ENCODE assay signal across 8 cellular contexts in the genomic region with DNA sequence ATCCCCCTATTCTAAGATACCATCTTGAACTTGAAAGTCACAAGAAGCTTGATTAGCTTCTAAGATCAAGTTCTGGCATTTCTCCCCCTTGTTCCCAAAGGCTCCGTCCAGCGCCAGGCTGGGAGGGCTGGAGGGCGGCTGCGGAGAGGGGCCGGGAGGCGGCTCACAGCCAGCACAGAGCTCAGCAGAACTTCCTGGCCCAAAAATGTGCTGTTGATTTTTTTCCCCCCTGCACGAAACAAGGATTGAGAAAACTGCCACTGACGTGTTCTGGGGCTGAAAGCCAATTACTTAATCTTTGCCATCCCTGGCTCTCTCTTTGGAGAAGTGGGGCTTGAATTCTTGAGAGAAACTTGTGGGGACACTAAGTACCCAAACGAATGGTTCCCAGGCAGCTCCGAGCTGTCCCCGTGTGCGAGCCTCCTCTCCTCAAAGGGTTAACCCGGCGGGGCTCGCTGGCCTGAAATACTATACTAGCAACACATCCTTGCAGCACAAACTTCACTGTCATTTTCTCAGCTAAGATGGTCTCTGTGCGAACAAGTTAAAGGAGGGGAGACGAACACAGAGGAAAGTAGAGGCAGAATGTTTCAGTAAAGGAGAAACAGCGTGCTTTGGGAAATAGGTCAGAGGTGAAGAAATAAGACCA. TPM values are rescaled to one million over a fixed set of nuclear protein-coding genes. Genes with fewer than 3 reads are reported as not detected.
DNase-seq lines count a peak whose midpoint lies in the region; ATAC-seq and TF ChIP-seq lines count a peak whose summit lies in the region.

No MANE protein-coding gene starts in this region.

- H3K9me3 Mint-ChIP-seq in Caco-2 (ENCODE audit: unreplicated experiment), result no peaks in the 10 kb centered on the region

- H3K27me3 Mint-ChIP-seq in Caco-2 (ENCODE audit: insufficient read depth, unreplicated experiment), result no peaks in the 10 kb centered on the region

- peak; percentile 58 to 59 for DNase-seq in Caco-2
- DNase-seq in T1000 (lab: John Stamatoyannopoulos, UW), result peak; percentile 56
- peak; percentile 16 for DNase-seq in stimulated activated CD4-positive, alpha-beta T cell treated with anti-CD3 and anti-CD28 coated beads, Interleukin-1b, Interleukin-23, amount 100 ng/mL, for 48 hours
- no peak for DNase-seq in NCI-H128 (lab: John Stamatoyannopoulos, UW; ENCODE audit: unreplicated experiment)

- peaks cover 22% of the 10 kb centered on the region for H3K4me1 ChIP-seq in Caco-2

- CTCF ChIA-PET in Caco-2 (lab: Charles Lee), result interaction anchor here (1.5 kb wide), 1 partner anchor 11 kb away, joined by 3 read pairs; no protein-coding TSS in a partner anchor

- peak overlapping the region; percentile 91 for H3K27ac Mint-ChIP-seq in Caco-2 (ENCODE audit: unreplicated experiment)

- H3K4me1 Mint-ChIP-seq in Caco-2 (ENCODE audit: low read depth, unreplicated experiment), result peaks cover 22% of the 10 kb centered on the region

- no peaks in the 10 kb centered on the region; the same call in 1 of the 2 replicates for H3K36me3 ChIP-seq in Caco-2 (ENCODE audit: control insufficient read depth, insufficient read depth, low read length)

- ATAC-seq in GM19452 (IDR thresholded peaks at IDR 0.05; ENCODE audit: unreplicated experiment) (peak; percentile 43), HG03457 (IDR thresholded peaks at IDR 0.05; ENCODE audit: unreplicated experiment) (peak; percentile 35)

- POLR2A ChIA-PET in Caco-2 (lab: Charles Lee), result interaction anchor here (0.7 to 1.0 kb wide), 2 partner anchors 11 to 346 kb away, joined by 4 to 5 read pairs; no protein-coding TSS in a partner anchor

- H3K27me3 ChIP-seq in Caco-2 (replicated peaks; ENCODE audit: control insufficient read depth, insufficient read depth, low read length) (no peaks in the 10 kb centered on the region), layer of hippocampus (ENCODE audit: control insufficient read depth, insufficient read depth, low read length) (no peaks in the 10 kb centered on the region)

- BruUV-seq in Caco-2 (replicated peaks; lab: Mats Ljungman, UMichigan), result TSS peak; percentile 65

- H3K9me3 ChIP-seq in Caco-2, result no peaks in the 10 kb centered on the region

- H3K4me3 Mint-ChIP-seq in Caco-2 (ENCODE audit: unreplicated experiment), result peak overlapping the region; percentile 90

- H3K36me3 Mint-ChIP-seq in Caco-2 (ENCODE audit: insufficient read depth, unreplicated experiment), result peaks cover 13% of the 10 kb centered on the region

- H3K27ac ChIP-seq in cingulate gyrus (ENCODE audit: low read depth, low read length) (peak overlapping the region; percentile 92), layer of hippocampus (ENCODE audit: low read depth, low read length) (peak overlapping the region; percentile 88)

- no peak for TF ChIP-seq CTCF in Caco-2 (IDR thresholded peaks at IDR 0.05; ENCODE audit: insufficient read depth in 1 of 2, low read depth in 1 of 2, low read length in 1 of 2, severe bottlenecking in 1 of 2, unreplicated experiment in 1 of 2)

- intact Hi-C loops in Caco-2 (cut with micrococcal nuclease; ENCODE audit: unreplicated experiment), result loop anchor here (1.0 to 2.0 kb wide), 4 partner anchors 12 to 122 kb away; partner anchors contain the start of gene REV3L

- peak overlapping the region; percentile 46 for H3K4me3 ChIP-seq in Caco-2 (ENCODE audit: low read depth, low read length)

RNA-seq across cellular contexts. Expression of gene TRAF3IP2, which starts 0.5 kb away (rescaled TPM):
- total RNA-seq in Caco-2 (2022), result 14.9 and 16.2 TPM in 2 replicates
